3 cellular contexts compared by ENCODE assay signal in genomic region chr9:41935727-41936126, GRCh38.
DNase-seq lines count a peak whose midpoint lies in the region; ATAC-seq and TF ChIP-seq lines count a peak whose summit lies in the region.
"Not testable (repeated sequence)": the region's sequence is repeated elsewhere in the genome, so short reads cannot be mapped to it uniquely, and the experiment has no call there.

No MANE protein-coding gene starts in this region.

- not testable (repeated sequence) for TF ChIP-seq CTCF in upper lobe of left lung (IDR thresholded peaks at IDR 0.05)

- H3K36me3 Mint-ChIP-seq in stimulated activated effector memory CD8-positive, alpha-beta T cell treated with anti-CD3 and anti-CD28 coated beads, Interleukin-12 subunit alpha, Interleukin-12 subunit beta, amount 100 ng/mL, for 72 hours: not testable (repeated sequence)

- not testable (repeated sequence) for H3K4me1 Mint-ChIP-seq in stimulated activated effector memory CD8-positive, alpha-beta T cell treated with anti-CD3 and anti-CD28 coated beads, Interleukin-12 subunit alpha, Interleukin-12 subunit beta, amount 100 ng/mL, for 72 hours

- not testable (repeated sequence) for TF ChIP-seq POLR2A in upper lobe of left lung (IDR thresholded peaks at IDR 0.05)

- 66 to 75% methylated on average over 3 of the region's 3 CpGs for WGBS in upper lobe of left lung, 2 donors
- 74 to 85% methylated on average over 3 of the region's 3 CpGs for WGBS in aorta, 2 donors

- not testable (repeated sequence) for H3K9me3 Mint-ChIP-seq in stimulated activated effector memory CD8-positive, alpha-beta T cell treated with anti-CD3 and anti-CD28 coated beads, Interleukin-12 subunit alpha, Interleukin-12 subunit beta, amount 100 ng/mL, for 72 hours

- not testable (repeated sequence) for H3K9me3 ChIP-seq in upper lobe of left lung; aorta (ENCODE audit: control insufficient read depth, low read length)

- not testable (repeated sequence) for H3K27ac ChIP-seq in upper lobe of left lung; aorta (ENCODE audit: low read depth in 1 of 2, low read length in 2 of 2)

- H3K27me3 ChIP-seq in upper lobe of left lung; aorta (ENCODE audit: control insufficient read depth in 1 of 2, insufficient read depth in 2 of 2, low read length in 1 of 2): not testable (repeated sequence)

- not testable (repeated sequence) for H3K36me3 ChIP-seq in upper lobe of left lung; aorta (ENCODE audit: control insufficient read depth in 1 of 2, insufficient read depth in 2 of 2, low read length in 1 of 2)

- not testable (repeated sequence) for DNase-seq in stimulated activated effector memory CD8-positive, alpha-beta T cell treated with anti-CD3 and anti-CD28 coated beads, Interleukin-12 subunit alpha, Interleukin-12 subunit beta, amount 100 ng/mL, for 72 hours (ENCODE audit: low spot score in 2 of 2); upper lobe of left lung; aorta

- H3K4me1 ChIP-seq in upper lobe of left lung; aorta (ENCODE audit: control insufficient read depth in 1 of 2, insufficient read depth in 2 of 2, low read length in 2 of 2): not testable (repeated sequence)

- intact Hi-C loops in aorta (cut with DNase I): not testable (repeated sequence)

- H3K27ac Mint-ChIP-seq in stimulated activated effector memory CD8-positive, alpha-beta T cell treated with anti-CD3 and anti-CD28 coated beads, Interleukin-12 subunit alpha, Interleukin-12 subunit beta, amount 100 ng/mL, for 72 hours: not testable (repeated sequence)

- not testable (repeated sequence) for H3K4me3 Mint-ChIP-seq in stimulated activated effector memory CD8-positive, alpha-beta T cell treated with anti-CD3 and anti-CD28 coated beads, Interleukin-12 subunit alpha, Interleukin-12 subunit beta, amount 100 ng/mL, for 72 hours

- peak; percentile 39 for ATAC-seq in stimulated activated effector memory CD8-positive, alpha-beta T cell treated with anti-CD3 and anti-CD28 coated beads, Interleukin-12 subunit alpha, Interleukin-12 subunit beta, amount 100 ng/mL, for 72 hours
- peak; percentile 26 to 70 for ATAC-seq in upper lobe of left lung (ENCODE audit: low FRiP score in 2 of 2)
- ATAC-seq in aorta (ENCODE audit: low FRiP score): peak; percentile 54

- H3K4me3 ChIP-seq in upper lobe of left lung; aorta (ENCODE audit: low read length in 2 of 2): not testable (repeated sequence)

- TF ChIP-seq EP300 in upper lobe of left lung (IDR thresholded peaks at IDR 0.05): not testable (repeated sequence)
